Comparison of ENCODE assay signal across 8 cellular contexts in genomic region chr12:32755051-32755653, GRCh38.
DNase-seq lines count a peak whose midpoint lies in the region; ATAC-seq and TF ChIP-seq lines count a peak whose summit lies in the region.

No MANE protein-coding gene starts in this region.

- peak overlapping the region; percentile 98 for H3K4me3 ChIP-seq in AG04449 (ENCODE audit: low read depth, low read length)

- peak overlapping the region; percentile 93 for H3K27ac ChIP-seq in cingulate gyrus (ENCODE audit: low read depth, low read length)

- POLR2A ChIA-PET in AG04449 (lab: Yijun Ruan, JAX) = interaction anchor here (0.6 to 1.7 kb wide), 5 partner anchors 12 to 1267 kb away, joined by 3 to 13 read pairs (median 4); partner anchors contain the start of gene ALG10

- ATAC-seq in GM18858 (IDR thresholded peaks at IDR 0.05; ENCODE audit: unreplicated experiment) = peak; percentile 56
- peak; percentile 73 for ATAC-seq in HG03097 (IDR thresholded peaks at IDR 0.05; ENCODE audit: low FRiP score, unreplicated experiment)

- TF ChIP-seq CTCF in AG04449 (IDR thresholded peaks at IDR 0.05; ENCODE audit: insufficient read depth, low read length, missing control alignments) = peak; percentile 87

- peak; percentile 38 for DNase-seq in AG04449 (ENCODE audit: low read depth, low spot score)
- peak; percentile 80 for DNase-seq in NCI-H2196 treated with DMSO at 0.1 percent for 48 hours (lab: John Stamatoyannopoulos, UW; ENCODE audit: unreplicated experiment)
- peak; percentile 38 for DNase-seq in activated CD4-positive, alpha-beta T cell treated with anti-CD3 and anti-CD28 coated beads for 1 hour
- peak; percentile 89 for DNase-seq in left kidney (ENCODE audit: low read depth, low spot score)
- DNase-seq in stimulated activated CD4-positive, alpha-beta T cell treated with anti-CD3 and anti-CD28 coated beads, Interleukin-2, amount 100 ng/mL, for 4 hours (ENCODE audit: low read depth) = peak; percentile 44

- CTCF ChIA-PET in AG04449 (lab: Yijun Ruan, JAX) = interaction anchor here (0.7 to 4.9 kb wide), 36 partner anchors 9 to 1279 kb away, joined by 3 to 92 read pairs (median 6); partner anchors contain the start of gene ALG10

Comparison
In these comparisons a context has a peak if more than half of its experiments do, and no peak if none do; other contexts are left out.
1. Peak in every context shown above with its lines: DNase-seq, ATAC-seq, H3K4me3 ChIP-seq and H3K27ac ChIP-seq.
2. DNase-seq: peak in every context shown above with its lines; median percentile 89 in left kidney; 80 in NCI-H2196 treated with DMSO at 0.1 percent for 48 hours; 44 in stimulated activated CD4-positive, alpha-beta T cell treated with anti-CD3 and anti-CD28 coated beads, Interleukin-2, amount 100 ng/mL, for 4 hours; 38 in AG04449; 38 in activated CD4-positive, alpha-beta T cell treated with anti-CD3 and anti-CD28 coated beads for 1 hour.